In the genomic region with DNA sequence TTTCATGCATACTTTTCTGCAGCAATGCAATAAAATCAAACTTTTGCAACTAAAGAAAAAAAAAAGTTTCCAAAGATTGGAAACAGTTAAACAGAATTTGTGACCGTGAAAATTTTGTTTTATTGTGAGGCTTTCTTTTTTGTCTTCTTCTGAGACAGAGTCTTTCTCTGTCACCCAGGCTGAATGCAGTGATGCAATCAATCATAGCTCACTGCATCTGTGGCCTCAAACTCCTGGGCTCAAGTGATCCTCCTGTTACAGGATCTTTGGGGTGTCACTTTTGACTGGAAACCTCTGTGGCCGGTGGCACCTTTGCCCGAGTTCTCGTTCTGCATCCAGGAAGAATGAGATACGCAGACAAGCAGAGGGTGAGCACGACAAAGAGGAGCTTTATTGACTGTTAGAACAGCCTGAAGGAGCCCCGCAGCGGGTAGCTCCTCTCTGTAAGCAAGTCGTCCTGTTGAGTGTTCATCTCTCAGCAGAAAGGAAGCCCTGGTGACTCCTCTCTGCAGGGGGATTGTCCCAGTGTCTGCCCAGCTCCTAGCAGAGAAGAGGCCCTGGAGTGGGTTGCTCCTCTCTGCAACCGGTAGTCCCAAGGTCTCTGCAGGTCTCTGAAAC, we compare ENCODE assay signal across 19 cellular contexts. TPM values are rescaled to one million over a fixed set of nuclear protein-coding genes. Genes with fewer than 3 reads are reported as not detected.
DNase-seq lines count a peak whose midpoint lies in the region; ATAC-seq, FAIRE-seq and TF ChIP-seq lines count a peak whose summit lies in the region.
"Had no signal": no experiment of that assay in that cellular context is flagged by ENCODE, and none has a peak within 500 bp of the region (broad histone marks: within the 10 kb centered on the region; RNA-seq: fewer than 3 reads in every experiment).

No MANE protein-coding gene starts in this region.

- intact Hi-C loops in activated naive CD4-positive, alpha-beta T cell treated with anti-CD3 and anti-CD28 coated beads for 36 hours (cut with micrococcal nuclease), result no loop called here
- intact Hi-C loops in K562 (cut with micrococcal nuclease), result no loop called here
- intact Hi-C loops in spleen (cut with DNase I; ENCODE audit: low total_unique reads), result no loop called here
- intact Hi-C loops in heart right ventricle (cut with DNase I), result no loop called here

- no peak overlapping the region for H3K27ac ChIP-seq in K562 (ENCODE audit: extremely low read depth, low read depth, low read length)
- H3K27ac ChIP-seq in temporal lobe (ENCODE audit: low read depth, low read length), result peak overlapping the region; percentile 86
- no peak overlapping the region for H3K27ac ChIP-seq in spleen
- H3K27ac ChIP-seq in heart right ventricle, result no peak overlapping the region
- H3K27ac ChIP-seq: prostate gland had no signal

- H3K4me3 Mint-ChIP-seq in activated naive CD4-positive, alpha-beta T cell treated with anti-CD3 and anti-CD28 coated beads, Interleukin-2, amount 50 U/mL, for 24 hours, result peak overlapping the region; percentile 23
- H3K4me3 Mint-ChIP-seq in activated naive CD4-positive, alpha-beta T cell treated with anti-CD3 and anti-CD28 coated beads for 36 hours, result no peak overlapping the region
- H3K4me3 Mint-ChIP-seq: nephron had no signal

- 57% methylated on average over 9 of the region's 10 CpGs for WGBS in K562 (ENCODE audit: insufficient coverage, low coverage, missing lambda C conversion rate)
- WGBS in spleen, 5 donors, result 65 to 85% (median 82%) methylated on average over 8 to 10 of the region's 10 CpGs
- WGBS in heart right ventricle, 2 donors, result 76 to 79% methylated on average over 10 of the region's 10 CpGs

- CTCF ChIA-PET in activated naive CD4-positive, alpha-beta T cell treated with anti-CD3 and anti-CD28 coated beads for 36 hours (lab: Charles Lee), result no interaction called here
- CTCF ChIA-PET in K562 (lab: Yijun Ruan, JAX; ENCODE audit: low intra/inter-chr PET ratio), result no interaction called here

- H3K9me3 ChIP-seq in K562 (replicated peaks; ENCODE audit: control insufficient read depth, insufficient read depth, low read depth, low read length) (no peaks in the 10 kb centered on the region), spleen (no peaks in the 10 kb centered on the region), heart right ventricle (no peaks in the 10 kb centered on the region)
- H3K9me3 ChIP-seq: prostate gland had no signal

- TF ChIP-seq CTCF in K562 (IDR thresholded peaks at IDR 0.05 in 2 of 3, conservative IDR thresholded peaks at IDR 0.05 in 1 of 3; ENCODE audit: insufficient read depth in 2 of 3, low read depth in 1 of 3, low read length in 3 of 3), result no peak
- no peak for TF ChIP-seq CTCF in spleen (IDR thresholded peaks at IDR 0.05 in 8 of 11, conservative IDR thresholded peaks at IDR 0.05 in 3 of 11)
- no peak for TF ChIP-seq CTCF in heart right ventricle (IDR thresholded peaks at IDR 0.05)

- H3K79me2 ChIP-seq in K562 (ENCODE audit: control insufficient read depth, insufficient read depth, low read length), result no peaks in the 10 kb centered on the region

- H3K4me2 ChIP-seq in K562 (ENCODE audit: insufficient read depth, low read length), result no peak overlapping the region

- no TSS peak for BruUV-seq in K562 (replicated peaks; lab: Mats Ljungman, UMichigan)

- no peaks in the 10 kb centered on the region for H3K4me1 Mint-ChIP-seq in activated naive CD4-positive, alpha-beta T cell treated with anti-CD3 and anti-CD28 coated beads, Interleukin-2, amount 50 U/mL, for 24 hours
- H3K4me1 Mint-ChIP-seq in activated naive CD4-positive, alpha-beta T cell treated with anti-CD3 and anti-CD28 coated beads for 36 hours (ENCODE audit: low read depth), result no peaks in the 10 kb centered on the region

- no peak for TF ChIP-seq EP300 in K562 (IDR thresholded peaks at IDR 0.05; ENCODE audit: low read length)

- H3K36me3 Mint-ChIP-seq in activated naive CD4-positive, alpha-beta T cell treated with anti-CD3 and anti-CD28 coated beads, Interleukin-2, amount 50 U/mL, for 24 hours, result peaks cover under 1% of the 10 kb centered on the region
- no peaks in the 10 kb centered on the region for H3K36me3 Mint-ChIP-seq in activated naive CD4-positive, alpha-beta T cell treated with anti-CD3 and anti-CD28 coated beads for 36 hours (ENCODE audit: low read depth)

- H3K27me3 Mint-ChIP-seq in activated naive CD4-positive, alpha-beta T cell treated with anti-CD3 and anti-CD28 coated beads, Interleukin-2, amount 50 U/mL, for 24 hours, result no peaks in the 10 kb centered on the region
- peaks cover 3% of the 10 kb centered on the region for H3K27me3 Mint-ChIP-seq in activated naive CD4-positive, alpha-beta T cell treated with anti-CD3 and anti-CD28 coated beads for 36 hours (ENCODE audit: low read depth)

- no peak for ATAC-seq in K562
- ATAC-seq in heart right ventricle, result no peak

- no peak for DNase-seq in activated naive CD4-positive, alpha-beta T cell treated with anti-CD3 and anti-CD28 coated beads for 36 hours
- DNase-seq in K562 (ENCODE audit: extremely low read depth in 1 of 4, low spot score in 3 of 4), result no peak
- peak; percentile 64 for DNase-seq in midbrain (lab: John Stamatoyannopoulos, UW)
- DNase-seq in spleen, result no peak
- DNase-seq in NOMO-1 treated with dmso at 0.1 percent for 144 hours (lab: John Stamatoyannopoulos, UW; ENCODE audit: unreplicated experiment), result no peak
- no peak for DNase-seq in heart right ventricle
- DNase-seq: activated CD4-positive, CD25-positive, alpha-beta regulatory T cell treated with anti-CD3 and anti-CD28 coated beads, Interleukin-2, amount 50 U/mL, for 72 hours; activated naive CD4-positive, alpha-beta T cell treated with Interleukin-2 at 50 U/mL for 16 hours; activated T-cell treated with anti-CD3 and anti-CD28 coated beads, Interleukin-2, amount 50 U/mL, for 1 hour; aorta; central memory CD4-positive, alpha-beta T cell; DMS79 treated with DMSO at 0.1 percent for 48 hours; NCI-H1436 treated with DMSO at 0.1 percent for 48 hours; stimulated activated CD4-positive, alpha-beta T cell treated with anti-CD3 and anti-CD28 coated beads, Interleukin-4, amount 100 ng/mL, for 4 hours had no signal

- no peak overlapping the region for H2AFZ ChIP-seq in K562 (ENCODE audit: low read depth, low read length)

- H3K9me3 Mint-ChIP-seq in activated naive CD4-positive, alpha-beta T cell treated with anti-CD3 and anti-CD28 coated beads, Interleukin-2, amount 50 U/mL, for 24 hours, result no peaks in the 10 kb centered on the region
- H3K9me3 Mint-ChIP-seq in activated naive CD4-positive, alpha-beta T cell treated with anti-CD3 and anti-CD28 coated beads for 36 hours, result no peaks in the 10 kb centered on the region
- H3K9me3 Mint-ChIP-seq: nephron; stimulated activated naive CD8-positive, alpha-beta T cell treated with anti-CD3 and anti-CD28 coated beads, Interleukin-15, Interleukin-2, amounts not matched to agents 100 ng/mL and 50 ng/mL, for 24 hours had no signal

- H3K27ac Mint-ChIP-seq in activated naive CD4-positive, alpha-beta T cell treated with anti-CD3 and anti-CD28 coated beads, Interleukin-2, amount 50 U/mL, for 24 hours, result no peak overlapping the region
- H3K27ac Mint-ChIP-seq in activated naive CD4-positive, alpha-beta T cell treated with anti-CD3 and anti-CD28 coated beads for 36 hours, result no peak overlapping the region
- H3K27ac Mint-ChIP-seq: nephron; stimulated activated naive CD8-positive, alpha-beta T cell treated with anti-CD3 and anti-CD28 coated beads, Interleukin-15, Interleukin-2, amounts not matched to agents 100 ng/mL and 50 ng/mL, for 24 hours had no signal

- H3K27me3 ChIP-seq in K562 (ENCODE audit: control insufficient read depth in 2 of 2, insufficient read depth in 2 of 2, low read length in 2 of 2) (no peaks in the 10 kb centered on the region), spleen (replicated peaks in 1 of 7) (peaks cover 0 to 9% (median 0%) of the 10 kb centered on the region in 7 donors), heart right ventricle (no peaks in the 10 kb centered on the region)

- no peaks in the 10 kb centered on the region for H4K20me1 ChIP-seq in K562 (replicated peaks; ENCODE audit: control insufficient read depth, insufficient read depth, low read length)

- H3K36me3 ChIP-seq in K562 (ENCODE audit: control insufficient read depth, insufficient read depth, low read length) (peaks cover 10% of the 10 kb centered on the region; the same call in 2 of the 3 replicates), spleen (peaks cover 0 to 20% (median 3%) of the 10 kb centered on the region in 6 donors), heart right ventricle (no peaks in the 10 kb centered on the region)
- H3K36me3 ChIP-seq: prostate gland had no signal

- TF ChIP-seq POLR2A in K562 (conservative IDR thresholded peaks at IDR 0.05) (no peak), spleen (IDR thresholded peaks at IDR 0.05) (no peak)

- FAIRE-seq in K562 (lab: Jason Lieb, UNC), result no peak

- no peak for TF ChIP-seq RAD21 in K562 (CRISPR knock-in tag; conservative IDR thresholded peaks at IDR 0.05 in 1 of 2, IDR thresholded peaks at IDR 0.05 in 1 of 2)

- H3K4me1 ChIP-seq in K562 (replicated peaks in 1 of 2; ENCODE audit: control insufficient read depth in 2 of 2, insufficient read depth in 2 of 2, low read length in 2 of 2) (peaks cover 0 to 6% of the 10 kb centered on the region in 2 experiments; a peak in 1 of 5 replicates), spleen (no peaks in the 10 kb centered on the region), heart right ventricle (peaks cover 0 to 6% (median 0%) of the 10 kb centered on the region in 9 donors)
- H3K4me1 ChIP-seq: prostate gland had no signal

- H3K9me1 ChIP-seq in K562 (ENCODE audit: control insufficient read depth, insufficient read depth, low read length), result no peaks in the 10 kb centered on the region

- POLR2A ChIA-PET in K562 (lab: Yijun Ruan, JAX), result interaction anchor here (1.0 kb wide), 1 partner anchor 11 kb away, joined by 6 read pairs; no protein-coding TSS in a partner anchor

- H3K4me3 ChIP-seq in K562 (no peak overlapping the region), spleen (peak overlapping the region in 1 of 8 donors; percentile 42), heart right ventricle (peak overlapping the region in 1 of 10 donors; percentile 24)
- H3K4me3 ChIP-seq: prostate gland had no signal

- in situ Hi-C loops in K562 (cut with MboI), result no loop called here

- H3K9ac ChIP-seq in K562 (ENCODE audit: insufficient read depth in 1 of 2, low read depth in 2 of 2, low read length in 2 of 2), result no peak overlapping the region

RNA-seq across cellular contexts. Expression of gene ILKAP, which starts 16.9 kb away (rescaled TPM):
- 10 to 100 TPM; 46.6 to 46.7 TPM for total RNA-seq in activated naive CD4-positive, alpha-beta T cell treated with anti-CD3 and anti-CD28 coated beads for 36 hours
- total RNA-seq in K562 (2011; cell fraction: chromatin; rRNA removed; ENCODE audit: low replicate concordance), result 68.1 and 109 TPM in 2 replicates
- 43.0 and 45.2 TPM in 2 replicates for total RNA-seq in K562 (2011; cell fraction: nucleolus; rRNA removed)
- total RNA-seq in K562 (2011; cell fraction: nucleoplasm; rRNA removed), result 64.3 and 84.1 TPM in 2 replicates
- total RNA-seq in K562 (2014; rRNA removed), result 20.6 and 25.5 TPM in 2 replicates
- 19.4 and 20.7 TPM in 2 replicates for total RNA-seq in K562 (2014; rRNA removed; fragmentation: Illumina TruSeq; extraction: Trizol)
- total RNA-seq in K562 (2015; rRNA removed; fragmentation: Illumina TruSeq; extraction: Trizol), result 17.8 and 18.8 TPM in 2 replicates
- 29.4 and 31.8 TPM in 2 replicates for total RNA-seq in K562 (2021)
- 25.1 and 31.7 TPM in 2 replicates for polyA plus RNA-seq in K562 (2011; rRNA removed)
- 17.5 and 18.4 TPM in 2 replicates for polyA plus RNA-seq in K562 (2011; cell fraction: cytosol; rRNA removed)
- polyA plus RNA-seq in K562 (2011; cell fraction: nucleus; rRNA removed), result 63.8 and 66.9 TPM in 2 replicates
- 23.4 and 24.4 TPM in 2 replicates for polyA plus RNA-seq in K562 (2012)
- polyA plus RNA-seq in K562 (2014; fragmentation: Illumina TruSeq; extraction: Trizol), result 24.8 and 25.0 TPM in 2 replicates
- polyA plus RNA-seq in K562 (2014; fragmentation: Nextera tagmentation; extraction: Ambion mirVana), result 1 to 10 TPM; 3.1 to 5.6 TPM
- polyA plus RNA-seq in K562 (2014; rRNA removed), result 43.9 and 46.7 TPM in 2 replicates
- polyA minus RNA-seq in K562 (2011; rRNA and poly(A)+ RNA removed), result 25.0 and 25.6 TPM in 2 replicates
- 11.1 and 12.0 TPM in 2 replicates for polyA minus RNA-seq in K562 (2011; cell fraction: cytosol; rRNA and poly(A)+ RNA removed)
- polyA minus RNA-seq in K562 (2011; cell fraction: nucleus; rRNA and poly(A)+ RNA removed), result 19.9 and 24.2 TPM in 2 replicates
- total RNA-seq in temporal lobe, result 44.7 TPM
- 10 to 100 TPM; 39.7 to 61.2 (median 47.1) TPM for total RNA-seq in spleen
- 10 to 100 TPM; 46.8 to 64.5 (median 58.5) TPM for polyA plus RNA-seq in spleen
- total RNA-seq in heart right ventricle, result 10 to 100 TPM; 19.6 to 31.0 (median 24.2) TPM
- 10 to 100 TPM; 38.0 to 83.9 TPM for polyA plus RNA-seq in heart right ventricle

RNA-seq across cellular contexts. Expression of gene HES6, which starts 19.5 kb away (rescaled TPM):
- 1 to 10 TPM; 3.1 to 4.0 TPM for total RNA-seq in activated naive CD4-positive, alpha-beta T cell treated with anti-CD3 and anti-CD28 coated beads for 36 hours
- total RNA-seq in K562 (2011; cell fraction: chromatin; rRNA removed; ENCODE audit: low replicate concordance), result 20.8 and 62.6 TPM in 2 replicates
- 90.9 and 91.5 TPM in 2 replicates for total RNA-seq in K562 (2011; cell fraction: nucleolus; rRNA removed)
- 44.9 and 53.6 TPM in 2 replicates for total RNA-seq in K562 (2011; cell fraction: nucleoplasm; rRNA removed)
- total RNA-seq in K562 (2014; rRNA removed), result 110 and 166 TPM in 2 replicates
- total RNA-seq in K562 (2014; rRNA removed; fragmentation: Illumina TruSeq; extraction: Trizol), result 12.8 and 17.8 TPM in 2 replicates
- total RNA-seq in K562 (2015; rRNA removed; fragmentation: Illumina TruSeq; extraction: Trizol), result 29.2 and 31.2 TPM in 2 replicates
- 123 and 133 TPM in 2 replicates for total RNA-seq in K562 (2021)
- polyA plus RNA-seq in K562 (2011; rRNA removed), result 34.9 and 45.1 TPM in 2 replicates
- 40.0 and 148 TPM in 2 replicates for polyA plus RNA-seq in K562 (2011; cell fraction: cytosol; rRNA removed)
- 166 and 257 TPM in 2 replicates for polyA plus RNA-seq in K562 (2011; cell fraction: nucleus; rRNA removed)
- polyA plus RNA-seq in K562 (2012), result 48.6 and 54.6 TPM in 2 replicates
- polyA plus RNA-seq in K562 (2014; fragmentation: Illumina TruSeq; extraction: Trizol), result 20.0 and 27.6 TPM in 2 replicates
- 1 to 10 TPM; 6.2 to 9.0 TPM for polyA plus RNA-seq in K562 (2014; fragmentation: Nextera tagmentation; extraction: Ambion mirVana)
- 131 and 180 TPM in 2 replicates for polyA plus RNA-seq in K562 (2014; rRNA removed)
- 1.7 and 2.4 TPM in 2 replicates for polyA minus RNA-seq in K562 (2011; rRNA and poly(A)+ RNA removed)
- 17.7 and 26.8 TPM in 2 replicates for polyA minus RNA-seq in K562 (2011; cell fraction: cytosol; rRNA and poly(A)+ RNA removed)
- polyA minus RNA-seq in K562 (2011; cell fraction: nucleus; rRNA and poly(A)+ RNA removed), result 21.7 and 21.8 TPM in 2 replicates
- total RNA-seq in temporal lobe, result 87.8 TPM
- total RNA-seq in spleen, result 10 to 100 TPM in 3 of 7 donors, 1 to 10 TPM in 4; 3.9 to 22.7 (median 8.1) TPM
- polyA plus RNA-seq in spleen, result 10 to 100 TPM in 1 of 3 donors, 1 to 10 TPM in 2; 6.2 to 14.2 (median 8.6) TPM
- 1 to 10 TPM; 1.1 to 3.9 (median 1.9) TPM for total RNA-seq in heart right ventricle
- 1 to 10 TPM; 3.9 to 6.9 TPM for polyA plus RNA-seq in heart right ventricle
